1 cellular context compared by ENCODE assay signal in the genomic region with DNA sequence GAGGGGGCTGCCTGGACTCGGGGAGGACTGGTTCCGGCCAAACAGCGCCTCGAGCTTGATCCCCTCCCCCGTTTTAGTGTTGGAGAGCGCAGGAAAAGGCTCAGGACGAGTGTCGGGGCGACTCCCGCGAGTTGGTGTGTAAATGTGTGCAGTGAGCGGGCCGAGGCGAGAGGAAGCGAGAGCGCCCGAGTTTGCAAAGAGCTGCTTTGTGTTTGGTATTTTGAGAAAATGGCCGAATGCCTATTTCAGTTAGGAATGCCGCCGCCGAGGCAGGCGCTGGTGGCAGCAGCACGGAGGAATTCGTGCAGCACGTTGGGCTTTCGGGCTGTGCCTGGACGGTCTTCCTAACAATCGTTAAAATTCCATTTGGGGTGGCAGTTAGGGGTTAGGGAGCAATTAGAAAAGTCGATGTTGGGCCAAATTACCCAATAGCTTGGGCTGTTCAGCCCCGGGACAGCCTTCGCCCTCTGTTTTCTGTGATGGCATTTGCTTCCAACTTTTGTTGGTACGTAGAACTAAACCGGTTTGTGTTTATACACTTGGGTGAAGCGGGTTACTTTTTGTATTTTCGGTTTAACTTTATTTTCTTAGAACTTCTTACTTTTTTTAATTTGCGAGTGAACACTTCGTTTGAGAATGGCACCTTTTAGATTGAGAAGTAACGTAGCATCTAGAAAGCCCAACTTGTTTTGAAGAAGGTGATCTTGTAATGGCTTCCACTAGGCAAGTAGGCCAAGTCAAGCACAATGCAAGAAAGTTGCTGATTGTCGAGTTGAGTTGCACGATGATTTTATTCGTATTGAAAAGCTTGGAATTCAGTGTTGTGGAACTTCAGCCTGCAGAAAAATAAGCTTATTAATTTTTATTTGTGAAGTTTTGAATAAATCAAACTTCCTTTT.
TF ChIP-seq lines count a peak whose summit lies in the region.

No MANE protein-coding gene starts in this region.

TF ChIP-seq in HepG2, 621 proteins besides CTCF, POLR2A, EP300 and RAD21 (continued from another document):
- TF ChIP-seq, protein P1, sequence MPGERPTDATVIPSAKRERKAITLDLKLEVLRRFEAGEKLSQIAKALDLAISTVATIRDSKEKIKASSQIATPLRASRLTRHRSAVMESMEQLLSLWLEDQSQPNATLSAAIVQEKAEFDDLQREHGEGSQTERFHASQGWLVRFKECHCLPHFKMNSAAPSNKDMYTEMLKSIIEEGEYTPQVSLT (CRISPR knock-in tag; IDR thresholded peaks at IDR 0.05; ENCODE audit: borderline replicate concordance, low read depth): 0 out of 2 replicates have a peak, but pooled peaks have one; percentile 49
- TF ChIP-seq POLR2G (IDR thresholded peaks at IDR 0.05; ENCODE audit: low read depth, low read length) (peak; percentile 46; the same call in 1 of the 2 replicates), ZSCAN20 (CRISPR knock-in tag; IDR thresholded peaks at IDR 0.05; ENCODE audit: borderline replicate concordance) (0 out of 2 replicates have a peak, but pooled peaks have one; percentile 33), TEAD3 (CRISPR knock-in tag; optimal IDR thresholded peaks at IDR 0.05; ENCODE audit: borderline replicate concordance) (peak; percentile 25), ZNF10 (CRISPR knock-in tag; IDR thresholded peaks at IDR 0.05; ENCODE audit: borderline replicate concordance, low read depth) (no peak), RNF2 (conservative IDR thresholded peaks at IDR 0.05; ENCODE audit: low read depth) (no peak), NONO (IDR thresholded peaks at IDR 0.05) (no peak), NONO (CRISPR knock-in tag; conservative IDR thresholded peaks at IDR 0.05) (0 out of 2 replicates have a peak, but pooled peaks have one; percentile 23), SMYD3 (CRISPR knock-in tag; IDR thresholded peaks at IDR 0.05) (0 out of 2 replicates have a peak, but pooled peaks have one; percentile 58), ZNF746 (CRISPR knock-in tag; IDR thresholded peaks at IDR 0.05) (0 out of 2 replicates have a peak, but pooled peaks have one; percentile 49), ZNF317 (CRISPR knock-in tag; IDR thresholded peaks at IDR 0.05) (0 out of 2 replicates have a peak, but pooled peaks have one; percentile 41), NFKB2 (CRISPR knock-in tag; IDR thresholded peaks at IDR 0.05; ENCODE audit: borderline replicate concordance) (0 out of 2 replicates have a peak, but pooled peaks have one; percentile 44), ARID2 (CRISPR knock-in tag; IDR thresholded peaks at IDR 0.05; ENCODE audit: borderline replicate concordance) (peak; percentile 71; the same call in 1 of the 2 replicates), GTF3A (CRISPR knock-in tag; conservative IDR thresholded peaks at IDR 0.05) (no peak), SMAD3 (CRISPR knock-in tag; IDR thresholded peaks at IDR 0.05) (0 out of 2 replicates have a peak, but pooled peaks have one; percentile 35), ZNF782 (CRISPR knock-in tag; IDR thresholded peaks at IDR 0.05; ENCODE audit: borderline replicate concordance) (peak; percentile 26; the same call in 1 of the 2 replicates), RXRA (CRISPR knock-in tag; IDR thresholded peaks at IDR 0.05) (peak; percentile 57)
- TF ChIP-seq, protein P2, sequence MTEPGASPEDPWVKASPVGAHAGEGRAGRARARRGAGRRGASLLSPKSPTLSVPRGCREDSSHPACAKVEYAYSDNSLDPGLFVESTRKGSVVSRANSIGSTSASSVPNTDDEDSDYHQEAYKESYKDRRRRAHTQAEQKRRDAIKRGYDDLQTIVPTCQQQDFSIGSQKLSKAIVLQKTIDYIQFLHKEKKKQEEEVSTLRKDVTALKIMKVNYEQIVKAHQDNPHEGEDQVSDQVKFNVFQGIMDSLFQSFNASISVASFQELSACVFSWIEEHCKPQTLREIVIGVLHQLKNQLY (CRISPR knock-in tag; IDR thresholded peaks at IDR 0.05): no peak
- TF ChIP-seq, protein P3, sequence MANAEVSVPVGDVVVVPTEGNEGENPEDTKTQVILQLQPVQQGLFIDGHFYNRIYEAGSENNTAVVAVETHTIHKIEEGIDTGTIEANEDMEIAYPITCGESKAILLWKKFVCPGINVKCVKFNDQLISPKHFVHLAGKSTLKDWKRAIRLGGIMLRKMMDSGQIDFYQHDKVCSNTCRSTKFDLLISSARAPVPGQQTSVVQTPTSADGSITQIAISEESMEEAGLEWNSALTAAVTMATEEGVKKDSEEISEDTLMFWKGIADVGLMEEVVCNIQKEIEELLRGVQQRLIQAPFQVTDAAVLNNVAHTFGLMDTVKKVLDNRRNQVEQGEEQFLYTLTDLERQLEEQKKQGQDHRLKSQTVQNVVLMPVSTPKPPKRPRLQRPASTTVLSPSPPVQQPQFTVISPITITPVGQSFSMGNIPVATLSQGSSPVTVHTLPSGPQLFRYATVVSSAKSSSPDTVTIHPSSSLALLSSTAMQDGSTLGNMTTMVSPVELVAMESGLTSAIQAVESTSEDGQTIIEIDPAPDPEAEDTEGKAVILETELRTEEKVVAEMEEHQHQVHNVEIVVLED (CRISPR knock-in tag; IDR thresholded peaks at IDR 0.05; ENCODE audit: borderline replicate concordance): 0 out of 2 replicates have a peak, but pooled peaks have one; percentile 14
